ENCODE assay signal across 8 cellular contexts in the genomic region with DNA sequence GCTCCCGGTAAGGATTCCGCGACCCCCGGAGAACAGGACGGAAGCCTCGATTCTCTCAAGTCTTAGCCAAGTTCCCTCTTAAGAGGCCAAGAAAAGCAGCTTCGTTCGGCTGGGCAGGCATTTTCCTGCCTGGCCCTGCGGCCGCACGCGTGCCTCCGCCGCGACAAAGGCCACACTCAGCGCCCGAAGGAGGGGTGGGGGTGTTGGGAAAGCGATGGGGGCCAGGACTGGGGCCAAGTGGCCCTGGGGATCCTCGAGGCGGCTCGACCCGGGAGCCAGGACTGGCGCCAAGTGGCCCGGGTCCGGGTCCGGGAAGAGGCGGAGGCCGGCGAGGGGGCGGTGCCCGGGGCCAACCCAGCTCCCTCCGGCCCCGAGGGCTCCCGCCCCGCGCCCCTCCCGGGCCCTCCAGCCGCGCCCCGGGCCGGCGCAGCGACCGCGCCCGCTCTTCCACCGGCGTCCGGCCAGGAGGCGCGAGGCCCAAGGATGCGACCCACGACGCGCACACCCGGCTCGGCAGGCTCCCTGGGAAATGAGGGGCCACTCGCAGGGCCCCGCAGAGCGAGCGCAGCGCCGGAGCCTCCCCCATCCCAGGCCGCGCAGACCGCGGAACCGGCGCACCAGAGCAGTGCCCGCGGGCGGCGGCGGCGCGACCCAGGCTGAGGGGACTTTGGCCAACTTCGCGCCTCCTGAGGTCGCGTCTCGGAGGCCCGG. TPM values are rescaled to one million over a fixed set of nuclear protein-coding genes. Genes with fewer than 3 reads are reported as not detected.
DNase-seq lines count a peak whose midpoint lies in the region; ATAC-seq and TF ChIP-seq lines count a peak whose summit lies in the region.

No MANE protein-coding gene starts in this region.

- no peaks in the 10 kb centered on the region for H3K36me3 Mint-ChIP-seq in activated CD4-positive, alpha-beta T cell treated with anti-CD3 and anti-CD28 coated beads, Interleukin-2, amount 10 ng/mL, durations not matched to agents 7 days and 5 days (ENCODE audit: low read depth)
- peaks cover 2% of the 10 kb centered on the region for H3K36me3 Mint-ChIP-seq in brain

- H3K27me3 Mint-ChIP-seq in activated CD4-positive, alpha-beta T cell treated with anti-CD3 and anti-CD28 coated beads, Interleukin-2, amount 10 ng/mL, durations not matched to agents 7 days and 5 days = peaks cover 17% of the 10 kb centered on the region
- H3K27me3 Mint-ChIP-seq in brain = no peaks in the 10 kb centered on the region

- H3K27ac Mint-ChIP-seq in activated CD4-positive, alpha-beta T cell treated with anti-CD3 and anti-CD28 coated beads, Interleukin-2, amount 10 ng/mL, durations not matched to agents 7 days and 5 days = no peak overlapping the region
- peak overlapping the region; percentile 87 to 97 (median 92) for H3K27ac Mint-ChIP-seq in brain

- CTCF ChIA-PET in activated CD4-positive, alpha-beta T cell treated with anti-CD3 and anti-CD28 coated beads, Interleukin-2, amount 10 ng/mL, durations not matched to agents 7 days and 5 days (lab: Charles Lee) = interaction anchor here (0.5 kb wide), 1 partner anchor 121 kb away, joined by 3 read pairs; no protein-coding TSS in a partner anchor

- peak overlapping the region; percentile 55 for H3K4me3 Mint-ChIP-seq in activated CD4-positive, alpha-beta T cell treated with anti-CD3 and anti-CD28 coated beads, Interleukin-2, amount 10 ng/mL, durations not matched to agents 7 days and 5 days
- peak overlapping the region; percentile 89 to 96 (median 93) for H3K4me3 Mint-ChIP-seq in brain

- peak; percentile 6 for ATAC-seq in HG03571 (IDR thresholded peaks at IDR 0.05; ENCODE audit: unreplicated experiment)
- ATAC-seq in upper lobe of left lung (ENCODE audit: low FRiP score in 2 of 2) = no peak

- no peaks in the 10 kb centered on the region for H3K9me3 Mint-ChIP-seq in activated CD4-positive, alpha-beta T cell treated with anti-CD3 and anti-CD28 coated beads, Interleukin-2, amount 10 ng/mL, durations not matched to agents 7 days and 5 days
- peaks cover 0 to 3% (median 0%) of the 10 kb centered on the region in 5 experiments for H3K9me3 Mint-ChIP-seq in brain

- H3K27me3 ChIP-seq in liver (ENCODE audit: control insufficient read depth in 4 of 4, insufficient read depth in 4 of 4, low read length in 3 of 4) = no peaks in the 10 kb centered on the region
- no peaks in the 10 kb centered on the region for H3K27me3 ChIP-seq in upper lobe of left lung

- no peak for TF ChIP-seq RAD21 in liver (IDR thresholded peaks at IDR 0.05)

- POLR2A ChIA-PET in activated CD4-positive, alpha-beta T cell treated with anti-CD3 and anti-CD28 coated beads, Interleukin-2, amount 10 ng/mL, durations not matched to agents 7 days and 5 days (lab: Charles Lee) = no interaction called here

- H3K4me1 ChIP-seq in liver (ENCODE audit: control insufficient read depth in 4 of 4, insufficient read depth in 4 of 4, low read length in 3 of 4) (peaks cover 14 to 37% (median 24%) of the 10 kb centered on the region in 4 donors), upper lobe of left lung (peaks cover 24 to 43% (median 32%) of the 10 kb centered on the region in 4 donors)

- DNase-seq in activated CD4-positive, alpha-beta T cell treated with anti-CD3 and anti-CD28 coated beads, Interleukin-2, amount 10 ng/mL, durations not matched to agents 7 days and 5 days = no peak
- no peak for DNase-seq in activated CD4-positive, alpha-beta T cell treated with anti-CD3 and anti-CD28 coated beads for 1 hour
- DNase-seq in upper lobe of left lung (peak in 1 of 2 donors; percentile 89), DMS153 (lab: John Stamatoyannopoulos, UW) (no peak), NCI-H146 (lab: John Stamatoyannopoulos, UW) (no peak)

- no peak for TF ChIP-seq POLR2A in upper lobe of left lung (IDR thresholded peaks at IDR 0.05)

- WGBS in liver = 1% methylated on average over 82 of the region's 82 CpGs
- 0 to 2% methylated on average over 12 to 39 of the region's 82 CpGs for WGBS in upper lobe of left lung, 2 donors

- no peaks in the 10 kb centered on the region for H3K9me3 ChIP-seq in liver (ENCODE audit: control insufficient read depth in 4 of 4, low read length in 3 of 4)
- H3K9me3 ChIP-seq in upper lobe of left lung = no peaks in the 10 kb centered on the region

- peak overlapping the region; percentile 79 to 80 for H3K9ac ChIP-seq in liver (ENCODE audit: low read depth in 1 of 2, low read length in 2 of 2)

- H3K36me3 ChIP-seq in liver (ENCODE audit: control insufficient read depth in 4 of 4, insufficient read depth in 3 of 4, low read depth in 1 of 4, low read length in 3 of 4) = peaks cover 0 to under 1% (median 0%) of the 10 kb centered on the region in 4 donors
- no peaks in the 10 kb centered on the region for H3K36me3 ChIP-seq in upper lobe of left lung

- TF ChIP-seq EP300 in upper lobe of left lung (IDR thresholded peaks at IDR 0.05) = no peak

- no peak for TF ChIP-seq CTCF in brain (conservative IDR thresholded peaks at IDR 0.05)
- no peak for TF ChIP-seq CTCF in liver (IDR thresholded peaks at IDR 0.05; ENCODE audit: low read depth, low read length, missing input control)
- TF ChIP-seq CTCF in upper lobe of left lung (IDR thresholded peaks at IDR 0.05) = no peak

- H3K4me1 Mint-ChIP-seq in activated CD4-positive, alpha-beta T cell treated with anti-CD3 and anti-CD28 coated beads, Interleukin-2, amount 10 ng/mL, durations not matched to agents 7 days and 5 days = peaks cover 2% of the 10 kb centered on the region
- H3K4me1 Mint-ChIP-seq in brain = peaks cover 56% of the 10 kb centered on the region

- H3K27ac ChIP-seq in liver (ENCODE audit: low read depth in 1 of 2, low read length in 2 of 2) (peak overlapping the region; percentile 96 to 99), upper lobe of left lung (peak overlapping the region; percentile 84 to 95 (median 92))

- H3K4me3 ChIP-seq in liver (ENCODE audit: low read depth in 1 of 3, low read length in 3 of 3) (peak overlapping the region; percentile 58 to 90 (median 71)), upper lobe of left lung (peak overlapping the region; percentile 70 to 96 (median 86))

TF ChIP-seq in liver, 16 proteins besides CTCF, POLR2A, EP300 and RAD21 (continues in another document):
- TF ChIP-seq, protein P1, sequence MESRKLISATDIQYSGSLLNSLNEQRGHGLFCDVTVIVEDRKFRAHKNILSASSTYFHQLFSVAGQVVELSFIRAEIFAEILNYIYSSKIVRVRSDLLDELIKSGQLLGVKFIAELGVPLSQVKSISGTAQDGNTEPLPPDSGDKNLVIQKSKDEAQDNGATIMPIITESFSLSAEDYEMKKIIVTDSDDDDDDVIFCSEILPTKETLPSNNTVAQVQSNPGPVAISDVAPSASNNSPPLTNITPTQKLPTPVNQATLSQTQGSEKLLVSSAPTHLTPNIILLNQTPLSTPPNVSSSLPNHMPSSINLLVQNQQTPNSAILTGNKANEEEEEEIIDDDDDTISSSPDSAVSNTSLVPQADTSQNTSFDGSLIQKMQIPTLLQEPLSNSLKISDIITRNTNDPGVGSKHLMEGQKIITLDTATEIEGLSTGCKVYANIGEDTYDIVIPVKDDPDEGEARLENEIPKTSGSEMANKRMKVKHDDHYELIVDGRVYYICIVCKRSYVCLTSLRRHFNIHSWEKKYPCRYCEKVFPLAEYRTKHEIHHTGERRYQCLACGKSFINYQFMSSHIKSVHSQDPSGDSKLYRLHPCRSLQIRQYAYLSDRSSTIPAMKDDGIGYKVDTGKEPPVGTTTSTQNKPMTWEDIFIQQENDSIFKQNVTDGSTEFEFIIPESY (IDR thresholded peaks at IDR 0.05) = no peak
- TF ChIP-seq GABPA (IDR thresholded peaks at IDR 0.05 in 1 of 2, conservative IDR thresholded peaks at IDR 0.05 in 1 of 2) (no peak), HNF4A (conservative IDR thresholded peaks at IDR 0.05) (no peak), YY1 (IDR thresholded peaks at IDR 0.05) (no peak), SP1 (IDR thresholded peaks at IDR 0.05) (no peak), HNF4G (IDR thresholded peaks at IDR 0.05) (no peak), RXRA (IDR thresholded peaks at IDR 0.05) (no peak)
- TF ChIP-seq, protein P2, sequence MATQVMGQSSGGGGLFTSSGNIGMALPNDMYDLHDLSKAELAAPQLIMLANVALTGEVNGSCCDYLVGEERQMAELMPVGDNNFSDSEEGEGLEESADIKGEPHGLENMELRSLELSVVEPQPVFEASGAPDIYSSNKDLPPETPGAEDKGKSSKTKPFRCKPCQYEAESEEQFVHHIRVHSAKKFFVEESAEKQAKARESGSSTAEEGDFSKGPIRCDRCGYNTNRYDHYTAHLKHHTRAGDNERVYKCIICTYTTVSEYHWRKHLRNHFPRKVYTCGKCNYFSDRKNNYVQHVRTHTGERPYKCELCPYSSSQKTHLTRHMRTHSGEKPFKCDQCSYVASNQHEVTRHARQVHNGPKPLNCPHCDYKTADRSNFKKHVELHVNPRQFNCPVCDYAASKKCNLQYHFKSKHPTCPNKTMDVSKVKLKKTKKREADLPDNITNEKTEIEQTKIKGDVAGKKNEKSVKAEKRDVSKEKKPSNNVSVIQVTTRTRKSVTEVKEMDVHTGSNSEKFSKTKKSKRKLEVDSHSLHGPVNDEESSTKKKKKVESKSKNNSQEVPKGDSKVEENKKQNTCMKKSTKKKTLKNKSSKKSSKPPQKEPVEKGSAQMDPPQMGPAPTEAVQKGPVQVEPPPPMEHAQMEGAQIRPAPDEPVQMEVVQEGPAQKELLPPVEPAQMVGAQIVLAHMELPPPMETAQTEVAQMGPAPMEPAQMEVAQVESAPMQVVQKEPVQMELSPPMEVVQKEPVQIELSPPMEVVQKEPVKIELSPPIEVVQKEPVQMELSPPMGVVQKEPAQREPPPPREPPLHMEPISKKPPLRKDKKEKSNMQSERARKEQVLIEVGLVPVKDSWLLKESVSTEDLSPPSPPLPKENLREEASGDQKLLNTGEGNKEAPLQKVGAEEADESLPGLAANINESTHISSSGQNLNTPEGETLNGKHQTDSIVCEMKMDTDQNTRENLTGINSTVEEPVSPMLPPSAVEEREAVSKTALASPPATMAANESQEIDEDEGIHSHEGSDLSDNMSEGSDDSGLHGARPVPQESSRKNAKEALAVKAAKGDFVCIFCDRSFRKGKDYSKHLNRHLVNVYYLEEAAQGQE (IDR thresholded peaks at IDR 0.05) = no peak

RNA-seq across cellular contexts. Expression of a gene that starts 0.8 kb away (rescaled TPM):
- 1 to 10 TPM; 6.2 TPM for total RNA-seq in activated CD4-positive, alpha-beta T cell treated with anti-CD3 and anti-CD28 coated beads, Interleukin-2, amount 10 ng/mL, durations not matched to agents 7 days and 5 days
- polyA plus RNA-seq in brain (ENCODE audit: insufficient read depth, low read depth, low replicate concordance) (80.6 TPM), liver (10 to 100 TPM in 1 of 2 donors, 1 to 10 TPM in 1; 4.9 to 21.4 TPM)
- total RNA-seq in liver (10 to 100 TPM; 12.6 to 26.4 TPM), upper lobe of left lung (10 to 100 TPM; 12.0 to 38.8 (median 22.0) TPM)

RNA-seq across cellular contexts. Expression of a gene that starts 33.9 kb away (rescaled TPM):
- total RNA-seq in activated CD4-positive, alpha-beta T cell treated with anti-CD3 and anti-CD28 coated beads, Interleukin-2, amount 10 ng/mL, durations not matched to agents 7 days and 5 days = 10 to 100 TPM; 11.1 to 12.9 TPM
- polyA plus RNA-seq in brain (ENCODE audit: insufficient read depth, low read depth, low replicate concordance) = 49.4 TPM
- total RNA-seq in liver = 1 to 10 TPM; 2.6 to 3.2 TPM
- 1 to 10 TPM; 2.1 to 5.1 TPM for polyA plus RNA-seq in liver
- total RNA-seq in upper lobe of left lung = 10 to 100 TPM in 4 of 6 donors, 1 to 10 TPM in 2; 7.0 to 17.8 (median 11.6) TPM
